Comparison of ENCODE assay signal across 29 cellular contexts in the genomic region with DNA sequence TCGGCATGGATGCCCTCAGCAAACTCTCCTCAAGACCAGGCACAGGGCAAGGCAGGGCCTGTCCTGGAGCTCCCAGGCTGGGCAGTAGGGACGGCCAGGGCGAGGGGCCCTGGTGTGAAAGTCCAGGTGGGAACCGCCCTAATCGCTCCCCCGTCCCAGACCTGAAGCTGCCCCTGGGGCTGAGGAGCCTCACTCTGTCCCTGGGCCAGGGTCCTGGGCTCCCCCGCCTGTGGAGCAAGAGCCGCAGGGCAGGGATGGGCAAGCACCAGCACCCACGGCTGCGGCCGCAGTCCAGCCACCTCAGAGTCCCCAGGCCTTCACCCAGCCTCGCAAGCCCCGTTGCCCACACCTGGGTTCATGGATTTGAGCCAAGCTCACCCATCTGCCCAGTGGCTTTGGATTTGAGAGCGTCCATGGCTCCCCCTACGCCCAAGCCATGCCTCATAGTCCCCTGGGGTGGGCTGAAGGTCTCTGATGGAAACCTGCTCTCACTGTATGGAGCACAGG.
"Had no signal": no experiment of that assay in that cellular context is flagged by ENCODE, and none has a peak within 500 bp of the region (broad histone marks: within the 10 kb centered on the region; RNA-seq: fewer than 3 reads in every experiment).

No MANE protein-coding gene starts in this region.

- H3K4me3 ChIP-seq: coronary artery, esophagus squamous epithelium, heart right ventricle, left lung, mucosa of descending colon, right atrium auricular region, smooth muscle cell, thoracic aorta, tibial nerve, upper lobe of left lung had no signal

- DNase-seq: dermis blood vessel endothelial cell; effector memory CD4-positive, alpha-beta T cell; esophagus squamous epithelium; foreskin melanocyte; glutamatergic neuron; heart right ventricle; hippocampal formation; left cardiac atrium; left lung; mesenchymal stem cell; mucosa of descending colon; naive B cell; stimulated activated CD4-positive, alpha-beta T cell treated with anti-CD3 and anti-CD28 coated beads, Interleukin-12 subunit alpha, Interleukin-12 subunit beta, amount 100 ng/mL, for 4 hours; stimulated activated CD4-positive, alpha-beta T cell treated with anti-CD3 and anti-CD28 coated beads, Interleukin-1b, Interleukin-23, amount 100 ng/mL, for 48 hours; stimulated activated CD4-positive, alpha-beta T cell treated with anti-CD3 and anti-CD28 coated beads, Interleukin-4, amount 100 ng/mL, for 24 hours; stimulated activated naive CD4-positive, alpha-beta T cell treated with Interleukin-2 at 50 U/mL for 16 hours had no signal

- ATAC-seq: heart right ventricle; left cardiac atrium; left lung; mucosa of descending colon; natural killer cell treated with Interleukin-12 subunit alpha and Interleukin-12 subunit beta and Interleukin-15 and Interleukin-18, amount 100 ng/mL, for 72 hours; sciatic nerve; stimulated activated effector memory CD8-positive, alpha-beta T cell treated with anti-CD3 and anti-CD28 coated beads, Interleukin-12 subunit alpha, Interleukin-12 subunit beta, amount 100 ng/mL, for 72 hours had no signal

- H3K4me3 Mint-ChIP-seq: mesothelial cell of epicardium; natural killer cell treated with Interleukin-12 subunit alpha and Interleukin-12 subunit beta and Interleukin-15 and Interleukin-18, amount 100 ng/mL, for 72 hours; neural crest cell; stimulated activated effector memory CD8-positive, alpha-beta T cell treated with anti-CD3 and anti-CD28 coated beads, Interleukin-12 subunit alpha, Interleukin-12 subunit beta, amount 100 ng/mL, for 72 hours had no signal

- H3K27me3 ChIP-seq: right atrium auricular region, upper lobe of left lung had no signal

- H3K27ac ChIP-seq: coronary artery, esophagus squamous epithelium, heart right ventricle, left lung, parathyroid adenoma, right atrium auricular region, thoracic aorta, tibial nerve, upper lobe of left lung had no signal

- H3K27ac Mint-ChIP-seq: mesothelial cell of epicardium; naive B cell; natural killer cell treated with Interleukin-12 subunit alpha and Interleukin-12 subunit beta and Interleukin-15 and Interleukin-18, amount 100 ng/mL, for 72 hours; progenitor cell of endocrine pancreas; stimulated activated effector memory CD8-positive, alpha-beta T cell treated with anti-CD3 and anti-CD28 coated beads, Interleukin-12 subunit alpha, Interleukin-12 subunit beta, amount 100 ng/mL, for 72 hours had no signal

- H2AFZ ChIP-seq: parathyroid adenoma had no signal

- H3K79me2 ChIP-seq: parathyroid adenoma had no signal

- H3K9ac ChIP-seq: parathyroid adenoma had no signal

- H3K4me2 ChIP-seq: smooth muscle cell had no signal

- H3K36me3 Mint-ChIP-seq: stimulated activated effector memory CD8-positive, alpha-beta T cell treated with anti-CD3 and anti-CD28 coated beads, Interleukin-12 subunit alpha, Interleukin-12 subunit beta, amount 100 ng/mL, for 72 hours had no signal

- H3K36me3 ChIP-seq: esophagus squamous epithelium, heart right ventricle, left lung, right atrium auricular region, thoracic aorta, tibial nerve, upper lobe of left lung had no signal

- H3K4me1 ChIP-seq: esophagus squamous epithelium, heart right ventricle, left lung, parathyroid adenoma, right atrium auricular region, tibial nerve, upper lobe of left lung had no signal

- H3K4me1 Mint-ChIP-seq: mesothelial cell of epicardium, neural crest cell had no signal
